Comparison of ENCODE assay signal across 22 cellular contexts in the genomic region with DNA sequence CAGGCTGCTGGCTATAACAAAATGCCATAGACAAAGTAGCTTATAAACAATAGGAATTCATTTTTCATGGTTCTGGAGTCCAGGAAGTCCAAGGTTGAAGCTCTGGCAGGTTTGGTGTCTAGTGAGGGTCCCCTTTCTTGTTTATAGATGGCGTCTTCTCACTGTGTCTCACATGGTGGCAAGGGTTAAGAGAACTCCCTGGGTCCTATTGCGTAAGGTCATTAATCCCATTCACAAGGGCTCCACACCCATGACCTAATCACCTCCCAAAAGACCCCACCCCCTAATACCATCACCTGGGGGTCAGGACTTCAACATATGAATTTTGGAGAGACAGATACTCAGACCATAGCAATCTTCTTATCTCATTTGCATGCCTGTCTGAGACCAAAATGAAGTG.
DNase-seq lines count a peak whose midpoint lies in the region; ATAC-seq, FAIRE-seq and TF ChIP-seq lines count a peak whose summit lies in the region.
"Had no signal": no experiment of that assay in that cellular context is flagged by ENCODE, and none has a peak within 500 bp of the region (broad histone marks: within the 10 kb centered on the region; RNA-seq: fewer than 3 reads in every experiment).

No MANE protein-coding gene starts in this region.

- H4K20me1 ChIP-seq in HepG2 (ENCODE audit: insufficient read depth, low read length) (no peaks in the 10 kb centered on the region), H1 (replicated peaks in 1 of 2; ENCODE audit: control insufficient read depth in 1 of 2, insufficient read depth in 2 of 2, low read length in 2 of 2) (no peaks in the 10 kb centered on the region)
- H4K20me1 ChIP-seq: BLaER1 treated with 17β-estradiol and CSF1 and Interleukin-3, amounts not matched to agents 10 nM and 100 nM had no signal

- 46% methylated on average over 2 of the region's 2 CpGs for WGBS in HepG2 (ENCODE audit: low lambda C conversion rate)
- 100% methylated on average over 1 of the region's 2 CpGs for WGBS in right lobe of liver (ENCODE audit: insufficient coverage, low coverage, low lambda C conversion rate, missing lambda C conversion rate)
- WGBS in H1 (ENCODE audit: extremely low coverage in 1 of 2, insufficient coverage in 1 of 2, insufficient read length in 1 of 2, insufficient replicate concordance in 2 of 2, low coverage in 1 of 2, low lambda C conversion rate in 2 of 2, missing lambda C conversion rate in 1 of 2), 2 experiments = 97% methylated on average over 2 of the region's 2 CpGs; no CpG with 5 or more reads in 1 of the 2 experiments
- WGBS in small intestine, 3 donors = 94 to 98% (median 95%) methylated on average over 2 of the region's 2 CpGs

- no peak overlapping the region for H4K5ac ChIP-seq in H1 (ENCODE audit: insufficient read length, low read depth, low read length)

- in situ Hi-C loops in HepG2 (cut with HindIII; ENCODE audit: extremely low pct_ligation_motif_present, low pct_unique_long_range_greater_than_20kb) = no loop called here

- H2BK5ac ChIP-seq in H1 (ENCODE audit: low read depth, low read length) = no peak overlapping the region

- H3K4ac ChIP-seq in H1 (replicated peaks; ENCODE audit: insufficient read length, low read depth, low read length) = no peak overlapping the region

- no peak overlapping the region for H2BK12ac ChIP-seq in H1 (ENCODE audit: low read depth, low read length)

- H3K79me2 ChIP-seq in HepG2 (ENCODE audit: insufficient read depth, low read length) (no peaks in the 10 kb centered on the region), H1 (ENCODE audit: control insufficient read depth in 1 of 2, insufficient read depth in 2 of 2, low read length in 2 of 2) (no peaks in the 10 kb centered on the region)

- H3K27ac ChIP-seq in HepG2 (ENCODE audit: extremely low read length, insufficient read depth, low read length) = no peak overlapping the region
- H3K27ac ChIP-seq in right lobe of liver = no peak overlapping the region
- no peak overlapping the region for H3K27ac ChIP-seq in H1 (ENCODE audit: low read depth, low read length)
- no peak overlapping the region for H3K27ac ChIP-seq in small intestine (ENCODE audit: low read depth in 1 of 2, low read length in 1 of 2)
- H3K27ac ChIP-seq: 22Rv1; A549; BLaER1 treated with 17β-estradiol and CSF1 and Interleukin-3, amounts not matched to agents 10 nM and 100 nM; C4-2B had no signal

- no peak overlapping the region for H2BK15ac ChIP-seq in H1 (ENCODE audit: low read length)

- no peaks in the 10 kb centered on the region for H3K23me2 ChIP-seq in H1 (ENCODE audit: low read depth, low read length)

- DNase-seq in HepG2 (ENCODE audit: low spot score) (no peak), right lobe of liver (no peak), H1 (ENCODE audit: low read depth in 1 of 2, low spot score in 2 of 2) (no peak), small intestine (no peak)
- no peak for DNase-seq in activated T-cell treated with anti-CD3 and anti-CD28 coated beads, Interleukin-2, amount 50 U/mL, for 1 hour
- DNase-seq: AML-193; Caco-2; Calu3; CD4-positive, alpha-beta T cell; CD8-positive, alpha-beta T cell; DMS79 treated with DMSO at 0.1 percent for 48 hours; GF-D8 had no signal

- H3K9me3 Mint-ChIP-seq in stimulated activated memory B cell treated with anti-CD40 and anti-IgM and Interleukin-4, amounts not matched to agents 10 μg/mL and 1 μg/mL and 100 μg/mL, for 72 hours = no peaks in the 10 kb centered on the region
- H3K9me3 Mint-ChIP-seq: CD4-positive, alpha-beta T cell; CD8-positive, alpha-beta T cell had no signal

- no peaks in the 10 kb centered on the region for H3K27me3 ChIP-seq in HepG2 (ENCODE audit: control insufficient read depth in 1 of 2, insufficient read depth in 2 of 2, low read length in 2 of 2)
- H3K27me3 ChIP-seq in right lobe of liver = no peaks in the 10 kb centered on the region
- no peaks in the 10 kb centered on the region for H3K27me3 ChIP-seq in H1 (replicated peaks in 1 of 4; ENCODE audit: control insufficient read depth in 3 of 4, extremely low read depth in 1 of 4, insufficient read depth in 3 of 4, low read length in 3 of 4)
- H3K27me3 ChIP-seq in small intestine (ENCODE audit: control insufficient read depth in 2 of 2, insufficient read depth in 2 of 2, low read length in 2 of 2) = no peaks in the 10 kb centered on the region
- H3K27me3 ChIP-seq: BLaER1 treated with 17β-estradiol and CSF1 and Interleukin-3, amounts not matched to agents 10 nM and 100 nM had no signal

- CTCF ChIA-PET in HepG2 (lab: Yijun Ruan, JAX; ENCODE audit: low intra/inter-chr PET ratio, low total read pairs) (no interaction called here), H1 (lab: Charles Lee; ENCODE audit: partially characterized antibody) (no interaction called here)

- no peak overlapping the region for H3K27ac Mint-ChIP-seq in stimulated activated memory B cell treated with anti-CD40 and anti-IgM and Interleukin-4, amounts not matched to agents 10 μg/mL and 1 μg/mL and 100 μg/mL, for 72 hours
- H3K27ac Mint-ChIP-seq: B cell; CD4-positive, alpha-beta T cell; CD8-positive, alpha-beta T cell had no signal

- H4K91ac ChIP-seq in H1 (replicated peaks; ENCODE audit: insufficient read length, low read length) = no peak overlapping the region

- H3K27me3 Mint-ChIP-seq in stimulated activated memory B cell treated with anti-CD40 and anti-IgM and Interleukin-4, amounts not matched to agents 10 μg/mL and 1 μg/mL and 100 μg/mL, for 72 hours = peaks cover 9% of the 10 kb centered on the region

- intact Hi-C loops in HepG2 (cut with micrococcal nuclease; ENCODE audit: unreplicated experiment) (loop anchor here (10.0 kb wide), 1 partner anchor 534 kb away; no protein-coding TSS in a partner anchor), right lobe of liver (cut with DNase I) (no loop called here)

- no peak overlapping the region for H3K4me3 Mint-ChIP-seq in stimulated activated memory B cell treated with anti-CD40 and anti-IgM and Interleukin-4, amounts not matched to agents 10 μg/mL and 1 μg/mL and 100 μg/mL, for 72 hours
- H3K4me3 Mint-ChIP-seq: B cell; CD4-positive, alpha-beta T cell; CD8-positive, alpha-beta T cell had no signal

- no peak overlapping the region for H2AK5ac ChIP-seq in H1 (ENCODE audit: low read depth, low read length)

- TF ChIP-seq POLR2A in HepG2 (IDR thresholded peaks at IDR 0.05; ENCODE audit: insufficient read depth in 1 of 2, low read depth in 2 of 2, low read length in 2 of 2) (no peak), right lobe of liver (IDR thresholded peaks at IDR 0.05) (no peak), H1 (IDR thresholded peaks at IDR 0.05; ENCODE audit: control extremely low read depth in 1 of 2, low read depth in 2 of 2, low read length in 2 of 2) (no peak)

- H3K56ac ChIP-seq in H1 (replicated peaks; ENCODE audit: insufficient read length, low read depth, low read length) = no peak overlapping the region

- no peak overlapping the region for H3K18ac ChIP-seq in H1 (ENCODE audit: extremely low read depth, low read length)

- POLR2A ChIA-PET in HepG2 (lab: Yijun Ruan, JAX) (no interaction called here), H1 (lab: Charles Lee; ENCODE audit: partially characterized antibody) (no interaction called here)

- no peak overlapping the region for H2AFZ ChIP-seq in HepG2 (ENCODE audit: low read length)
- no peak overlapping the region for H2AFZ ChIP-seq in H1 (ENCODE audit: low read length)

- TF ChIP-seq EP300 in HepG2 (IDR thresholded peaks at IDR 0.05; ENCODE audit: low read depth in 2 of 2, low read length in 2 of 2) = no peak
- TF ChIP-seq EP300 in HepG2 (CRISPR knock-in tag; IDR thresholded peaks at IDR 0.05; ENCODE audit: borderline replicate concordance) = no peak
- no peak for TF ChIP-seq EP300 in H1 (IDR thresholded peaks at IDR 0.05; ENCODE audit: borderline replicate concordance in 1 of 2, low read depth in 2 of 2, low read length in 2 of 2)

- no peak overlapping the region for H3K4me2 ChIP-seq in HepG2 (ENCODE audit: low read depth, low read length)
- H3K4me2 ChIP-seq in H1 (ENCODE audit: insufficient read depth in 1 of 2, low read depth in 2 of 2, low read length in 2 of 2) = no peak overlapping the region
- H3K4me2 ChIP-seq: A549; BLaER1 treated with 17β-estradiol and CSF1 and Interleukin-3, amounts not matched to agents 10 nM and 100 nM had no signal

- H3K9me3 ChIP-seq in HepG2 (ENCODE audit: low read length) (no peaks in the 10 kb centered on the region), right lobe of liver (no peaks in the 10 kb centered on the region), H1 (ENCODE audit: insufficient read depth in 2 of 2, low read depth in 1 of 2, low read length in 1 of 2) (no peaks in the 10 kb centered on the region), small intestine (ENCODE audit: control insufficient read depth, low read depth) (no peaks in the 10 kb centered on the region)
- H3K9me3 ChIP-seq: A549; BLaER1 treated with 17β-estradiol and CSF1 and Interleukin-3, amounts not matched to agents 10 nM and 100 nM; Caco-2 had no signal

- H2BK120ac ChIP-seq in H1 (replicated peaks; ENCODE audit: low read depth, low read length) = no peak overlapping the region

- H3K14ac ChIP-seq in H1 (ENCODE audit: insufficient read length) = no peak overlapping the region

- H3K79me1 ChIP-seq in H1 (ENCODE audit: low read depth, low read length) = no peaks in the 10 kb centered on the region

- ATAC-seq in HepG2 = no peak
- ATAC-seq in right lobe of liver = no peak
- peak; percentile 43 for ATAC-seq in stimulated activated memory B cell treated with anti-CD40 and anti-IgM and Interleukin-4, amounts not matched to agents 10 μg/mL and 1 μg/mL and 100 μg/mL, for 72 hours
- ATAC-seq: A549; CD8-positive, alpha-beta T cell had no signal

- H3K23ac ChIP-seq in H1 (ENCODE audit: insufficient read length) = no peak overlapping the region

- H3K36me3 ChIP-seq in HepG2 (replicated peaks in 1 of 2; ENCODE audit: control insufficient read depth in 1 of 2, insufficient read depth in 2 of 2, low read length in 2 of 2) = no peaks in the 10 kb centered on the region
- H3K36me3 ChIP-seq in right lobe of liver = no peaks in the 10 kb centered on the region
- H3K36me3 ChIP-seq in H1 (ENCODE audit: control insufficient read depth in 2 of 4, insufficient read depth in 4 of 4, low read length in 3 of 4) = no peaks in the 10 kb centered on the region
- H3K36me3 ChIP-seq in small intestine (ENCODE audit: control insufficient read depth in 2 of 2, insufficient read depth in 2 of 2, low read length in 2 of 2) = no peaks in the 10 kb centered on the region
- H3K36me3 ChIP-seq: BLaER1 treated with 17β-estradiol and CSF1 and Interleukin-3, amounts not matched to agents 10 nM and 100 nM had no signal

- H3K4me1 Mint-ChIP-seq in stimulated activated memory B cell treated with anti-CD40 and anti-IgM and Interleukin-4, amounts not matched to agents 10 μg/mL and 1 μg/mL and 100 μg/mL, for 72 hours = no peaks in the 10 kb centered on the region
- H3K4me1 Mint-ChIP-seq: B cell had no signal

- H3K4me1 ChIP-seq in HepG2 (ENCODE audit: insufficient read depth, low read length) = no peaks in the 10 kb centered on the region
- H3K4me1 ChIP-seq in right lobe of liver = no peaks in the 10 kb centered on the region
- peaks cover 0 to 4% (median 0%) of the 10 kb centered on the region in 4 experiments; a peak in 1 of 7 replicates for H3K4me1 ChIP-seq in H1 (replicated peaks in 1 of 4; ENCODE audit: control insufficient read depth in 3 of 4, insufficient read depth in 4 of 4, low read length in 3 of 4)
- H3K4me1 ChIP-seq in small intestine (ENCODE audit: control insufficient read depth in 2 of 2, insufficient read depth in 1 of 2, low read depth in 1 of 2, low read length in 1 of 2) = no peaks in the 10 kb centered on the region
- H3K4me1 ChIP-seq: BLaER1 treated with 17β-estradiol and CSF1 and Interleukin-3, amounts not matched to agents 10 nM and 100 nM had no signal

- H3K36me3 Mint-ChIP-seq in stimulated activated memory B cell treated with anti-CD40 and anti-IgM and Interleukin-4, amounts not matched to agents 10 μg/mL and 1 μg/mL and 100 μg/mL, for 72 hours = no peaks in the 10 kb centered on the region
- H3K36me3 Mint-ChIP-seq: CD8-positive, alpha-beta T cell had no signal

- BruUV-seq in HepG2 (replicated peaks; lab: Mats Ljungman, UMichigan) = no TSS peak

- TF ChIP-seq CTCF in HepG2 (CRISPR knock-in tag; IDR thresholded peaks at IDR 0.05) = no peak
- no peak for TF ChIP-seq CTCF in right lobe of liver (IDR thresholded peaks at IDR 0.05)
- no peak for TF ChIP-seq CTCF in H1 (IDR thresholded peaks at IDR 0.05; ENCODE audit: control extremely low read depth in 1 of 3, insufficient read depth in 1 of 3, low read depth in 1 of 3, low read length in 3 of 3)

- FAIRE-seq in HepG2 (lab: Jason Lieb, UNC) (no peak), H1 (lab: Jason Lieb, UNC) (no peak), small intestine (lab: Jason Lieb, UNC) (no peak)
- FAIRE-seq: A549, D721Med, G401.6, GM12891, GM19239 had no signal

- H2BK20ac ChIP-seq in H1 (ENCODE audit: low read length) = no peak overlapping the region

- H4K8ac ChIP-seq in H1 (ENCODE audit: extremely low read depth, insufficient read depth, low read length) = no peak overlapping the region

- TF ChIP-seq RAD21 in HepG2 (CRISPR knock-in tag; IDR thresholded peaks at IDR 0.05) (no peak), H1 (IDR thresholded peaks at IDR 0.05 in 1 of 2, conservative IDR thresholded peaks at IDR 0.05 in 1 of 2; ENCODE audit: low read depth in 2 of 2, low read length in 2 of 2) (no peak)

- H3K4me3 ChIP-seq in HepG2 (replicated peaks in 1 of 3; ENCODE audit: insufficient read depth in 1 of 3, low read depth in 2 of 3, low read length in 3 of 3) (no peak overlapping the region), right lobe of liver (no peak overlapping the region), H1 (ENCODE audit: extremely low read depth in 1 of 4, insufficient read depth in 2 of 4, low read depth in 3 of 4, low read length in 4 of 4) (no peak overlapping the region), small intestine (ENCODE audit: low read depth in 1 of 2, low read length in 2 of 2) (no peak overlapping the region)
- H3K4me3 ChIP-seq: A549; BLaER1 treated with 17β-estradiol and CSF1 and Interleukin-3, amounts not matched to agents 10 nM and 100 nM had no signal

- H3K9ac ChIP-seq in HepG2 (ENCODE audit: insufficient read depth, low read depth, low read length) (no peak overlapping the region), H1 (replicated peaks in 1 of 4; ENCODE audit: extremely low read depth in 1 of 4, low read depth in 3 of 4, low read length in 3 of 4) (no peak overlapping the region)
- H3K9ac ChIP-seq: BLaER1 treated with 17β-estradiol and CSF1 and Interleukin-3, amounts not matched to agents 10 nM and 100 nM had no signal
